ENCODE assay signal across 9 cellular contexts in genomic region chr19:1882786-1883692, GRCh38. TPM values are rescaled to one million over a fixed set of nuclear protein-coding genes. Genes with fewer than 3 reads are reported as not detected.
DNase-seq lines count a peak whose midpoint lies in the region; ATAC-seq, FAIRE-seq and TF ChIP-seq lines count a peak whose summit lies in the region.
"Had no signal": no experiment of that assay in that cellular context is flagged by ENCODE, and none has a peak within 500 bp of the region (broad histone marks: within the 10 kb centered on the region; RNA-seq: fewer than 3 reads in every experiment).

No MANE protein-coding gene starts in this region.

- POLR2A ChIA-PET in activated CD4-positive, alpha-beta T cell treated with anti-CD3 and anti-CD28 coated beads for 36 hours (lab: Charles Lee): no interaction called here
- POLR2A ChIA-PET in HepG2 (lab: Yijun Ruan, JAX): interaction anchor here (0.6 kb wide), 1 partner anchor 13 kb away, joined by 3 read pairs; no protein-coding TSS in a partner anchor

- peaks cover 31% of the 10 kb centered on the region for H3K4me1 Mint-ChIP-seq in activated CD4-positive, alpha-beta T cell treated with anti-CD3 and anti-CD28 coated beads for 36 hours
- peaks cover 33% of the 10 kb centered on the region for H3K4me1 Mint-ChIP-seq in activated naive CD8-positive, alpha-beta T cell treated with anti-CD3 and anti-CD28 coated beads, Interleukin-2, amount 50 U/mL, for 24 hours

- peaks cover 32% of the 10 kb centered on the region for H3K79me2 ChIP-seq in HepG2 (ENCODE audit: insufficient read depth, low read length)

- in situ Hi-C loops in HepG2 (cut with HindIII; ENCODE audit: extremely low pct_ligation_motif_present, low pct_unique_long_range_greater_than_20kb): no loop called here

- H3K27ac Mint-ChIP-seq in activated CD4-positive, alpha-beta T cell treated with anti-CD3 and anti-CD28 coated beads for 36 hours: peak overlapping the region; percentile 98
- H3K27ac Mint-ChIP-seq in activated naive CD8-positive, alpha-beta T cell treated with anti-CD3 and anti-CD28 coated beads, Interleukin-2, amount 50 U/mL, for 24 hours: peak overlapping the region; percentile 89

- no peak for TF ChIP-seq POLR2A in HepG2 (IDR thresholded peaks at IDR 0.05; ENCODE audit: insufficient read depth in 1 of 2, low read depth in 2 of 2, low read length in 2 of 2)

- H3K36me3 Mint-ChIP-seq in activated CD4-positive, alpha-beta T cell treated with anti-CD3 and anti-CD28 coated beads for 36 hours (ENCODE audit: low read depth): peaks cover 18% of the 10 kb centered on the region
- H3K36me3 Mint-ChIP-seq in activated naive CD8-positive, alpha-beta T cell treated with anti-CD3 and anti-CD28 coated beads, Interleukin-2, amount 50 U/mL, for 24 hours (ENCODE audit: low read depth): peaks cover 3% of the 10 kb centered on the region

- TF ChIP-seq RAD21 in HepG2 (CRISPR knock-in tag; IDR thresholded peaks at IDR 0.05): no peak

- H3K27ac ChIP-seq in HepG2 (ENCODE audit: extremely low read length, insufficient read depth, low read length) (no peak overlapping the region), temporal lobe (ENCODE audit: low read depth, low read length) (peak overlapping the region; percentile 88)

- peaks cover 42% of the 10 kb centered on the region for H3K4me1 ChIP-seq in HepG2 (ENCODE audit: insufficient read depth, low read length)

- peaks cover 16% of the 10 kb centered on the region for H4K20me1 ChIP-seq in HepG2 (ENCODE audit: insufficient read depth, low read length)

- DNase-seq in activated CD4-positive, alpha-beta T cell treated with anti-CD3 and anti-CD28 coated beads for 36 hours: no peak
- DNase-seq in activated CD4-positive, alpha-beta T cell treated with anti-CD3 and anti-CD28 coated beads for 4 hours: no peak
- no peak for DNase-seq in activated naive CD8-positive, alpha-beta T cell treated with anti-CD3 and anti-CD28 coated beads, Interleukin-2, amount 50 U/mL, for 24 hours
- DNase-seq in HepG2 (ENCODE audit: low spot score) (no peak), retina (no peak), omental fat pad (ENCODE audit: low spot score) (no peak), left lobe of liver (ENCODE audit: low spot score) (no peak)
- DNase-seq: NCI-H2171 had no signal

- H2AFZ ChIP-seq in HepG2 (ENCODE audit: low read length): no peak overlapping the region

- no peaks in the 10 kb centered on the region for H3K9me3 ChIP-seq in HepG2 (ENCODE audit: low read length)

- TF ChIP-seq CTCF in HepG2 (CRISPR knock-in tag; IDR thresholded peaks at IDR 0.05) (no peak), omental fat pad (IDR thresholded peaks at IDR 0.05) (no peak)

- CTCF ChIA-PET in activated CD4-positive, alpha-beta T cell treated with anti-CD3 and anti-CD28 coated beads for 36 hours (lab: Charles Lee): interaction anchor here (0.5 to 0.7 kb wide), 3 partner anchors 59 to 201 kb away, joined by 3 to 4 read pairs (median 4); no protein-coding TSS in a partner anchor
- CTCF ChIA-PET in HepG2 (lab: Yijun Ruan, JAX; ENCODE audit: low intra/inter-chr PET ratio, low total read pairs): no interaction called here

- FAIRE-seq in HepG2 (lab: Jason Lieb, UNC): no peak

- no peak for TF ChIP-seq EP300 in HepG2 (IDR thresholded peaks at IDR 0.05; ENCODE audit: low read depth in 2 of 2, low read length in 2 of 2)
- TF ChIP-seq EP300 in HepG2 (CRISPR knock-in tag; IDR thresholded peaks at IDR 0.05; ENCODE audit: borderline replicate concordance): no peak

- BruUV-seq in HepG2 (replicated peaks; lab: Mats Ljungman, UMichigan): no TSS peak

- peak overlapping the region; percentile 91 for H3K4me2 ChIP-seq in HepG2 (ENCODE audit: low read depth, low read length)

- H3K27me3 Mint-ChIP-seq in activated CD4-positive, alpha-beta T cell treated with anti-CD3 and anti-CD28 coated beads for 36 hours: no peaks in the 10 kb centered on the region
- no peaks in the 10 kb centered on the region for H3K27me3 Mint-ChIP-seq in activated naive CD8-positive, alpha-beta T cell treated with anti-CD3 and anti-CD28 coated beads, Interleukin-2, amount 50 U/mL, for 24 hours

- WGBS in HepG2 (ENCODE audit: low lambda C conversion rate): 85% methylated on average over 15 of the region's 25 CpGs

- H3K9ac ChIP-seq in HepG2 (ENCODE audit: insufficient read depth, low read depth, low read length): peak overlapping the region; percentile 90; the same call in 1 of the 2 replicates

- H3K36me3 ChIP-seq in HepG2 (replicated peaks in 1 of 2; ENCODE audit: control insufficient read depth in 1 of 2, insufficient read depth in 2 of 2, low read length in 2 of 2): peaks cover 0 to 3% of the 10 kb centered on the region in 2 experiments; a peak in 1 of 5 replicates

- H3K4me3 Mint-ChIP-seq in activated CD4-positive, alpha-beta T cell treated with anti-CD3 and anti-CD28 coated beads for 36 hours: peak overlapping the region; percentile 97
- peak overlapping the region; percentile 92 for H3K4me3 Mint-ChIP-seq in activated naive CD8-positive, alpha-beta T cell treated with anti-CD3 and anti-CD28 coated beads, Interleukin-2, amount 50 U/mL, for 24 hours

- no peaks in the 10 kb centered on the region for H3K27me3 ChIP-seq in HepG2 (ENCODE audit: control insufficient read depth in 1 of 2, insufficient read depth in 2 of 2, low read length in 2 of 2)

- peak overlapping the region in 1 of 3 experiments; percentile 99; a peak in 2 of 6 replicates for H3K4me3 ChIP-seq in HepG2 (replicated peaks in 1 of 3; ENCODE audit: insufficient read depth in 1 of 3, low read depth in 2 of 3, low read length in 3 of 3)

- no peak for ATAC-seq in activated CD4-positive, alpha-beta T cell treated with anti-CD3 and anti-CD28 coated beads for 36 hours
- no peak for ATAC-seq in activated naive CD8-positive, alpha-beta T cell treated with anti-CD3 and anti-CD28 coated beads, Interleukin-2, amount 50 U/mL, for 24 hours
- no peak for ATAC-seq in HepG2
- no peak for ATAC-seq in omental fat pad (ENCODE audit: low FRiP score)
- ATAC-seq in left lobe of liver: no peak

- H3K9me3 Mint-ChIP-seq in activated CD4-positive, alpha-beta T cell treated with anti-CD3 and anti-CD28 coated beads for 36 hours (ENCODE audit: low read depth): no peaks in the 10 kb centered on the region
- H3K9me3 Mint-ChIP-seq in activated naive CD8-positive, alpha-beta T cell treated with anti-CD3 and anti-CD28 coated beads, Interleukin-2, amount 50 U/mL, for 24 hours: no peaks in the 10 kb centered on the region

- intact Hi-C loops in activated CD4-positive, alpha-beta T cell treated with anti-CD3 and anti-CD28 coated beads for 36 hours (cut with DNase I, micrococcal nuclease): loop anchor here in 1 of 2 experiments (5.0 kb wide), 1 partner anchor 269 kb away; the partner anchor contains the start of gene AP3D1
- intact Hi-C loops in HepG2 (cut with micrococcal nuclease; ENCODE audit: unreplicated experiment): loop anchor here (1.0 kb wide), 1 partner anchor 16 kb away; no protein-coding TSS in a partner anchor

RNA-seq across cellular contexts. Expression of gene ABHD17A, which starts 2.3 kb away (rescaled TPM):
- 10 to 100 TPM; 84.5 to 88.5 TPM for total RNA-seq in activated CD4-positive, alpha-beta T cell treated with anti-CD3 and anti-CD28 coated beads for 36 hours
- total RNA-seq in HepG2 (2016; rRNA removed; fragmentation: Illumina TruSeq; extraction: Trizol) (27.9 and 40.8 TPM in 2 replicates), temporal lobe (22.6 TPM), omental fat pad (100 to 1,000 TPM in 1 of 4 donors, 10 to 100 TPM in 3; 70.1 to 117 (median 87.8) TPM), left lobe of liver (29.4 TPM)
- 52.2 and 64.4 TPM in 2 replicates for total RNA-seq in HepG2 (2016; cell fraction: cytosol; rRNA removed; fragmentation: Illumina TruSeq; extraction: Trizol; ENCODE audit: low read depth)
- total RNA-seq in HepG2 (2016; cell fraction: insoluble cytoplasmic fraction; rRNA removed; fragmentation: Illumina TruSeq; extraction: Trizol): 24.0 and 37.3 TPM in 2 replicates
- 65.2 and 82.2 TPM in 2 replicates for total RNA-seq in HepG2 (2016; cell fraction: membrane; rRNA removed; fragmentation: Illumina TruSeq; extraction: Trizol)
- 17.1 and 19.3 TPM in 2 replicates for total RNA-seq in HepG2 (2016; cell fraction: nucleus; rRNA removed; fragmentation: Illumina TruSeq; extraction: Trizol)
- polyA plus RNA-seq in HepG2 (2011; rRNA removed): 27.7 and 44.6 TPM in 2 replicates
- 25.9 and 53.1 TPM in 2 replicates for polyA plus RNA-seq in HepG2 (2011; cell fraction: cytosol; rRNA removed)
- 72.5 and 83.8 TPM in 2 replicates for polyA plus RNA-seq in HepG2 (2011; cell fraction: nucleus; rRNA removed)
- polyA plus RNA-seq in HepG2 (2012): 11.9 and 16.2 TPM in 2 replicates
- polyA plus RNA-seq in HepG2 (2016; cell fraction: cytosol; fragmentation: Illumina TruSeq; extraction: Trizol; ENCODE audit: low read depth): 51.0 and 62.5 TPM in 2 replicates
- polyA plus RNA-seq in HepG2 (2016; cell fraction: insoluble cytoplasmic fraction; fragmentation: Illumina TruSeq; extraction: Trizol; ENCODE audit: low read depth): 25.3 and 27.0 TPM in 2 replicates
- polyA plus RNA-seq in HepG2 (2016; cell fraction: membrane; fragmentation: Illumina TruSeq; extraction: Trizol; ENCODE audit: low read depth): 54.6 and 60.4 TPM in 2 replicates
- 38.7 and 42.0 TPM in 2 replicates for polyA plus RNA-seq in HepG2 (2016; cell fraction: nucleus; fragmentation: Illumina TruSeq; extraction: Trizol; ENCODE audit: insufficient read depth, low read depth)
- 15.0 and 50.9 TPM in 2 replicates for polyA minus RNA-seq in HepG2 (2011; rRNA and poly(A)+ RNA removed; ENCODE audit: low replicate concordance)
- 17.2 and 18.0 TPM in 2 replicates for polyA minus RNA-seq in HepG2 (2011; cell fraction: cytosol; rRNA and poly(A)+ RNA removed)
- 5.7 and 5.8 TPM in 2 replicates for polyA minus RNA-seq in HepG2 (2011; cell fraction: nucleus; rRNA and poly(A)+ RNA removed)

RNA-seq across cellular contexts. Expression of gene KLF16, which starts 19.7 kb away (rescaled TPM):
- 10 to 100 TPM; 22.5 to 28.8 TPM for total RNA-seq in activated CD4-positive, alpha-beta T cell treated with anti-CD3 and anti-CD28 coated beads for 36 hours
- total RNA-seq in HepG2 (2016; rRNA removed; fragmentation: Illumina TruSeq; extraction: Trizol): 6.2 and 6.7 TPM in 2 replicates
- total RNA-seq in HepG2 (2016; cell fraction: cytosol; rRNA removed; fragmentation: Illumina TruSeq; extraction: Trizol; ENCODE audit: low read depth): 2.1 and 2.2 TPM in 2 replicates
- 5.5 and 5.9 TPM in 2 replicates for total RNA-seq in HepG2 (2016; cell fraction: insoluble cytoplasmic fraction; rRNA removed; fragmentation: Illumina TruSeq; extraction: Trizol)
- 8.3 and 8.9 TPM in 2 replicates for total RNA-seq in HepG2 (2016; cell fraction: membrane; rRNA removed; fragmentation: Illumina TruSeq; extraction: Trizol)
- total RNA-seq in HepG2 (2016; cell fraction: nucleus; rRNA removed; fragmentation: Illumina TruSeq; extraction: Trizol): 4.0 and 4.8 TPM in 2 replicates
- polyA plus RNA-seq in HepG2 (2011; rRNA removed): 3.5 and 4.7 TPM in 2 replicates
- 3.7 and 7.0 TPM in 2 replicates for polyA plus RNA-seq in HepG2 (2011; cell fraction: cytosol; rRNA removed)
- 16.7 and 31.9 TPM in 2 replicates for polyA plus RNA-seq in HepG2 (2011; cell fraction: nucleus; rRNA removed)
- 8.3 and 9.4 TPM in 2 replicates for polyA plus RNA-seq in HepG2 (2012)
- 3.2 and 3.4 TPM in 2 replicates for polyA plus RNA-seq in HepG2 (2016; cell fraction: cytosol; fragmentation: Illumina TruSeq; extraction: Trizol; ENCODE audit: low read depth)
- polyA plus RNA-seq in HepG2 (2016; cell fraction: insoluble cytoplasmic fraction; fragmentation: Illumina TruSeq; extraction: Trizol; ENCODE audit: low read depth): 12.0 and 14.3 TPM in 2 replicates
- 8.9 and 9.3 TPM in 2 replicates for polyA plus RNA-seq in HepG2 (2016; cell fraction: membrane; fragmentation: Illumina TruSeq; extraction: Trizol; ENCODE audit: low read depth)
- polyA plus RNA-seq in HepG2 (2016; cell fraction: nucleus; fragmentation: Illumina TruSeq; extraction: Trizol; ENCODE audit: insufficient read depth, low read depth): 11.4 and 12.0 TPM in 2 replicates
- polyA minus RNA-seq in HepG2 (2011; rRNA and poly(A)+ RNA removed; ENCODE audit: low replicate concordance): 3.1 and 9.7 TPM in 2 replicates
- polyA minus RNA-seq in HepG2 (2011; cell fraction: cytosol; rRNA and poly(A)+ RNA removed): 8.9 and 15.3 TPM in 2 replicates
- polyA minus RNA-seq in HepG2 (2011; cell fraction: nucleus; rRNA and poly(A)+ RNA removed): 2.1 and 2.2 TPM in 2 replicates
- 3.4 TPM for total RNA-seq in temporal lobe
- total RNA-seq in omental fat pad: 10 to 100 TPM in 1 of 4 donors, 1 to 10 TPM in 3; 4.0 to 19.5 (median 6.7) TPM
- 11.9 TPM for total RNA-seq in left lobe of liver

RNA-seq across cellular contexts. Expression of gene ADAT3, which starts 22.2 kb away (rescaled TPM):
- total RNA-seq in activated CD4-positive, alpha-beta T cell treated with anti-CD3 and anti-CD28 coated beads for 36 hours: 1 to 10 TPM; 5.6 to 6.1 TPM
- total RNA-seq in HepG2 (2016; rRNA removed; fragmentation: Illumina TruSeq; extraction: Trizol) (2.0 and 3.5 TPM in 2 replicates), temporal lobe (0.74 TPM), omental fat pad (1 to 10 TPM; 2.4 to 6.2 (median 3.9) TPM), left lobe of liver (4.5 TPM)
- total RNA-seq in HepG2 (2016; cell fraction: cytosol; rRNA removed; fragmentation: Illumina TruSeq; extraction: Trizol; ENCODE audit: low read depth): 0.79 and 0.81 TPM in 2 replicates
- 1.7 and 3.1 TPM in 2 replicates for total RNA-seq in HepG2 (2016; cell fraction: insoluble cytoplasmic fraction; rRNA removed; fragmentation: Illumina TruSeq; extraction: Trizol)
- total RNA-seq in HepG2 (2016; cell fraction: membrane; rRNA removed; fragmentation: Illumina TruSeq; extraction: Trizol): 1.7 and 2.1 TPM in 2 replicates
- total RNA-seq in HepG2 (2016; cell fraction: nucleus; rRNA removed; fragmentation: Illumina TruSeq; extraction: Trizol): 1.5 and 1.9 TPM in 2 replicates
- 0.95 and 1.4 TPM in 2 replicates for polyA plus RNA-seq in HepG2 (2011; rRNA removed)
- polyA plus RNA-seq in HepG2 (2011; cell fraction: cytosol; rRNA removed): 0.94 and 1.7 TPM in 2 replicates
- 6.4 and 7.8 TPM in 2 replicates for polyA plus RNA-seq in HepG2 (2011; cell fraction: nucleus; rRNA removed)
- 1.3 and 1.7 TPM in 2 replicates for polyA plus RNA-seq in HepG2 (2012)
- 0.68 TPM in 2 replicates for polyA plus RNA-seq in HepG2 (2016; cell fraction: cytosol; fragmentation: Illumina TruSeq; extraction: Trizol; ENCODE audit: low read depth)
- 2.8 and 3.5 TPM in 2 replicates for polyA plus RNA-seq in HepG2 (2016; cell fraction: insoluble cytoplasmic fraction; fragmentation: Illumina TruSeq; extraction: Trizol; ENCODE audit: low read depth)
- 1.1 and 1.4 TPM in 2 replicates for polyA plus RNA-seq in HepG2 (2016; cell fraction: membrane; fragmentation: Illumina TruSeq; extraction: Trizol; ENCODE audit: low read depth)
- polyA plus RNA-seq in HepG2 (2016; cell fraction: nucleus; fragmentation: Illumina TruSeq; extraction: Trizol; ENCODE audit: insufficient read depth, low read depth): 5.0 and 6.1 TPM in 2 replicates
- polyA minus RNA-seq in HepG2 (2011; rRNA and poly(A)+ RNA removed; ENCODE audit: low replicate concordance): 2.1 and 3.8 TPM in 2 replicates
- 1.3 and 1.6 TPM in 2 replicates for polyA minus RNA-seq in HepG2 (2011; cell fraction: cytosol; rRNA and poly(A)+ RNA removed)
- polyA minus RNA-seq in HepG2 (2011; cell fraction: nucleus; rRNA and poly(A)+ RNA removed): 2.3 and 2.6 TPM in 2 replicates

RNA-seq across cellular contexts. Expression of gene SCAMP4, which starts 22.2 kb away (rescaled TPM):
- 10 to 100 TPM; 20.5 to 25.6 TPM for total RNA-seq in activated CD4-positive, alpha-beta T cell treated with anti-CD3 and anti-CD28 coated beads for 36 hours
- 10.8 and 13.7 TPM in 2 replicates for total RNA-seq in HepG2 (2016; rRNA removed; fragmentation: Illumina TruSeq; extraction: Trizol)
- total RNA-seq in HepG2 (2016; cell fraction: cytosol; rRNA removed; fragmentation: Illumina TruSeq; extraction: Trizol; ENCODE audit: low read depth): 4.4 and 5.1 TPM in 2 replicates
- total RNA-seq in HepG2 (2016; cell fraction: insoluble cytoplasmic fraction; rRNA removed; fragmentation: Illumina TruSeq; extraction: Trizol): 9.1 and 12.6 TPM in 2 replicates
- total RNA-seq in HepG2 (2016; cell fraction: membrane; rRNA removed; fragmentation: Illumina TruSeq; extraction: Trizol): 10.1 and 10.7 TPM in 2 replicates
- 24.2 and 31.8 TPM in 2 replicates for total RNA-seq in HepG2 (2016; cell fraction: nucleus; rRNA removed; fragmentation: Illumina TruSeq; extraction: Trizol)
- 10.7 and 12.8 TPM in 2 replicates for polyA plus RNA-seq in HepG2 (2011; rRNA removed)
- polyA plus RNA-seq in HepG2 (2011; cell fraction: cytosol; rRNA removed): 7.6 and 8.7 TPM in 2 replicates
- 43.5 and 55.3 TPM in 2 replicates for polyA plus RNA-seq in HepG2 (2011; cell fraction: nucleus; rRNA removed)
- polyA plus RNA-seq in HepG2 (2012): 21.8 and 32.2 TPM in 2 replicates
- polyA plus RNA-seq in HepG2 (2016; cell fraction: cytosol; fragmentation: Illumina TruSeq; extraction: Trizol; ENCODE audit: low read depth): 5.1 and 6.4 TPM in 2 replicates
- polyA plus RNA-seq in HepG2 (2016; cell fraction: insoluble cytoplasmic fraction; fragmentation: Illumina TruSeq; extraction: Trizol; ENCODE audit: low read depth): 10.3 and 13.4 TPM in 2 replicates
- 11.5 and 11.6 TPM in 2 replicates for polyA plus RNA-seq in HepG2 (2016; cell fraction: membrane; fragmentation: Illumina TruSeq; extraction: Trizol; ENCODE audit: low read depth)
- polyA plus RNA-seq in HepG2 (2016; cell fraction: nucleus; fragmentation: Illumina TruSeq; extraction: Trizol; ENCODE audit: insufficient read depth, low read depth): 69.4 and 71.5 TPM in 2 replicates
- 14.8 and 32.0 TPM in 2 replicates for polyA minus RNA-seq in HepG2 (2011; rRNA and poly(A)+ RNA removed; ENCODE audit: low replicate concordance)
- polyA minus RNA-seq in HepG2 (2011; cell fraction: cytosol; rRNA and poly(A)+ RNA removed): 35.3 TPM in 2 replicates
- polyA minus RNA-seq in HepG2 (2011; cell fraction: nucleus; rRNA and poly(A)+ RNA removed): 13.2 and 15.5 TPM in 2 replicates
- 22.1 TPM for total RNA-seq in temporal lobe
- total RNA-seq in omental fat pad: 10 to 100 TPM; 38.0 to 57.8 (median 45.6) TPM
- total RNA-seq in left lobe of liver: 23.9 TPM

RNA-seq across cellular contexts. Expression of gene REXO1, which starts 34.8 kb away (rescaled TPM):
- total RNA-seq in activated CD4-positive, alpha-beta T cell treated with anti-CD3 and anti-CD28 coated beads for 36 hours: 10 to 100 TPM; 39.3 to 49.8 TPM
- total RNA-seq in HepG2 (2016; rRNA removed; fragmentation: Illumina TruSeq; extraction: Trizol) (3.0 and 5.0 TPM in 2 replicates), temporal lobe (9.6 TPM), omental fat pad (10 to 100 TPM; 17.0 to 31.3 (median 19.6) TPM), left lobe of liver (19.3 TPM)
- 1.1 and 3.2 TPM in 2 replicates for total RNA-seq in HepG2 (2016; cell fraction: cytosol; rRNA removed; fragmentation: Illumina TruSeq; extraction: Trizol; ENCODE audit: low read depth)
- 4.1 and 5.2 TPM in 2 replicates for total RNA-seq in HepG2 (2016; cell fraction: insoluble cytoplasmic fraction; rRNA removed; fragmentation: Illumina TruSeq; extraction: Trizol)
- 3.9 and 4.2 TPM in 2 replicates for total RNA-seq in HepG2 (2016; cell fraction: membrane; rRNA removed; fragmentation: Illumina TruSeq; extraction: Trizol)
- total RNA-seq in HepG2 (2016; cell fraction: nucleus; rRNA removed; fragmentation: Illumina TruSeq; extraction: Trizol): 6.0 and 7.6 TPM in 2 replicates
- 11.2 and 13.0 TPM in 2 replicates for polyA plus RNA-seq in HepG2 (2011; rRNA removed)
- 8.7 and 9.8 TPM in 2 replicates for polyA plus RNA-seq in HepG2 (2011; cell fraction: cytosol; rRNA removed)
- polyA plus RNA-seq in HepG2 (2011; cell fraction: nucleus; rRNA removed): 91.1 and 123 TPM in 2 replicates
- polyA plus RNA-seq in HepG2 (2012): 13.8 and 15.4 TPM in 2 replicates
- 1.7 and 1.8 TPM in 2 replicates for polyA plus RNA-seq in HepG2 (2016; cell fraction: cytosol; fragmentation: Illumina TruSeq; extraction: Trizol; ENCODE audit: low read depth)
- 7.3 and 10.0 TPM in 2 replicates for polyA plus RNA-seq in HepG2 (2016; cell fraction: insoluble cytoplasmic fraction; fragmentation: Illumina TruSeq; extraction: Trizol; ENCODE audit: low read depth)
- 5.1 and 5.3 TPM in 2 replicates for polyA plus RNA-seq in HepG2 (2016; cell fraction: membrane; fragmentation: Illumina TruSeq; extraction: Trizol; ENCODE audit: low read depth)
- 39.5 and 44.1 TPM in 2 replicates for polyA plus RNA-seq in HepG2 (2016; cell fraction: nucleus; fragmentation: Illumina TruSeq; extraction: Trizol; ENCODE audit: insufficient read depth, low read depth)
- polyA minus RNA-seq in HepG2 (2011; rRNA and poly(A)+ RNA removed; ENCODE audit: low replicate concordance): 16.3 and 19.1 TPM in 2 replicates
- polyA minus RNA-seq in HepG2 (2011; cell fraction: cytosol; rRNA and poly(A)+ RNA removed): 5.5 and 7.7 TPM in 2 replicates
- 9.3 and 10.8 TPM in 2 replicates for polyA minus RNA-seq in HepG2 (2011; cell fraction: nucleus; rRNA and poly(A)+ RNA removed)
